ENCODE assay signal across 9 cellular contexts in genomic region chr15:85785887-85786777, GRCh38. TPM values are rescaled to one million over a fixed set of nuclear protein-coding genes. Genes with fewer than 3 reads are reported as not detected.
DNase-seq lines count a peak whose midpoint lies in the region; ATAC-seq and TF ChIP-seq lines count a peak whose summit lies in the region.
"Had no signal": no experiment of that assay in that cellular context is flagged by ENCODE, and none has a peak within 500 bp of the region (broad histone marks: within the 10 kb centered on the region; RNA-seq: fewer than 3 reads in every experiment).

No MANE protein-coding gene starts in this region.

- H3K27ac Mint-ChIP-seq in activated CD4-positive, alpha-beta T cell treated with anti-CD3 and anti-CD28 coated beads for 36 hours: peak overlapping the region; percentile 87

- no peaks in the 10 kb centered on the region for H3K36me3 ChIP-seq in transverse colon

- H3K9me3 ChIP-seq in transverse colon: no peaks in the 10 kb centered on the region

- H3K27ac ChIP-seq in transverse colon: peak overlapping the region; percentile 2 to 48 (median 34)

- H3K4me3 Mint-ChIP-seq in activated CD4-positive, alpha-beta T cell treated with anti-CD3 and anti-CD28 coated beads for 36 hours: peak overlapping the region; percentile 41

- H3K4me1 ChIP-seq in transverse colon: peaks cover 11 to 27% (median 22%) of the 10 kb centered on the region in 4 donors

- ATAC-seq in activated CD4-positive, alpha-beta T cell treated with anti-CD3 and anti-CD28 coated beads for 36 hours: peak; percentile 56
- ATAC-seq in left colon (peak; percentile 83), GM18517 (IDR thresholded peaks at IDR 0.05; ENCODE audit: unreplicated experiment) (no peak), GM19351 (IDR thresholded peaks at IDR 0.05; ENCODE audit: unreplicated experiment) (no peak)

- 44% methylated on average over 10 of the region's 10 CpGs; no CpG with 5 or more reads in 1 of the 2 donors for WGBS in transverse colon (ENCODE audit: low coverage in 1 of 2), 2 donors

- no peaks in the 10 kb centered on the region for H3K36me3 Mint-ChIP-seq in activated CD4-positive, alpha-beta T cell treated with anti-CD3 and anti-CD28 coated beads for 36 hours (ENCODE audit: low read depth)

- intact Hi-C loops in activated CD4-positive, alpha-beta T cell treated with anti-CD3 and anti-CD28 coated beads for 36 hours (cut with DNase I, micrococcal nuclease): loop anchor here (1.0 kb wide), 2 partner anchors 7 to 8 kb away; partner anchors contain the start of gene KLHL25 (in 1 of the 2)
- intact Hi-C loops in left colon (cut with DNase I, micrococcal nuclease) (no loop called here), transverse colon (cut with DNase I; ENCODE audit: low total_unique reads) (no loop called here)

- POLR2A ChIA-PET in activated CD4-positive, alpha-beta T cell treated with anti-CD3 and anti-CD28 coated beads for 36 hours (lab: Charles Lee): interaction anchor here (1.1 kb wide), 1 partner anchor 9 kb away, joined by 3 read pairs; the partner anchor contains the start of gene KLHL25

- H3K4me1 Mint-ChIP-seq in activated CD4-positive, alpha-beta T cell treated with anti-CD3 and anti-CD28 coated beads for 36 hours: peaks cover 62% of the 10 kb centered on the region

- CTCF ChIA-PET in activated CD4-positive, alpha-beta T cell treated with anti-CD3 and anti-CD28 coated beads for 36 hours (lab: Charles Lee): interaction anchor here (0.6 to 0.9 kb wide), 4 partner anchors 13 to 790 kb away, joined by 3 to 4 read pairs (median 4); no protein-coding TSS in a partner anchor

- no peaks in the 10 kb centered on the region for H3K9me3 Mint-ChIP-seq in activated CD4-positive, alpha-beta T cell treated with anti-CD3 and anti-CD28 coated beads for 36 hours (ENCODE audit: low read depth)

- no peaks in the 10 kb centered on the region for H3K27me3 ChIP-seq in transverse colon

- H3K4me3 ChIP-seq in astrocyte of the spinal cord (ENCODE audit: low read depth, low read length) (peak overlapping the region; percentile 7), transverse colon (no peak overlapping the region)
- H3K4me3 ChIP-seq: lung had no signal

- DNase-seq in activated CD4-positive, alpha-beta T cell treated with anti-CD3 and anti-CD28 coated beads for 36 hours: peak; percentile 36
- DNase-seq in activated CD4-positive, alpha-beta T cell treated with anti-CD3 and anti-CD28 coated beads for 48 hours: no peak
- DNase-seq in NCI-H2196 treated with DMSO at 0.1 percent for 48 hours (lab: John Stamatoyannopoulos, UW; ENCODE audit: unreplicated experiment): peak; percentile 60
- peak; percentile 58 for DNase-seq in astrocyte of the spinal cord (ENCODE audit: low read depth, low spot score)
- peak; percentile 75 to 79 for DNase-seq in left colon
- peak; percentile 66 for DNase-seq in transverse colon

- TF ChIP-seq EP300 in transverse colon (IDR thresholded peaks at IDR 0.05; ENCODE audit: low read depth): no peak

- in situ Hi-C loops in astrocyte of the spinal cord (cut with HindIII; ENCODE audit: low sequenced_read_pairs): no loop called here
- in situ Hi-C loops in transverse colon (cut with MboI; ENCODE audit: low pct_ligation_motif_present in 1 of 4, low pct_unique_long_range_greater_than_20kb in 1 of 4, low sequenced_read_pairs in 3 of 4): no loop called here

- no peak for TF ChIP-seq POLR2A in transverse colon (IDR thresholded peaks at IDR 0.05)

- no peaks in the 10 kb centered on the region for H3K27me3 Mint-ChIP-seq in activated CD4-positive, alpha-beta T cell treated with anti-CD3 and anti-CD28 coated beads for 36 hours

- TF ChIP-seq CTCF in astrocyte of the spinal cord (IDR thresholded peaks at IDR 0.05; ENCODE audit: low read depth, low read length): no peak
- TF ChIP-seq CTCF in transverse colon (IDR thresholded peaks at IDR 0.05): no peak

RNA-seq across cellular contexts. Expression of gene KLHL25, which starts 8.6 kb away (rescaled TPM):
- 1 to 10 TPM; 4.9 to 5.2 TPM for total RNA-seq in activated CD4-positive, alpha-beta T cell treated with anti-CD3 and anti-CD28 coated beads for 36 hours
- 1 to 10 TPM; 6.0 to 6.8 TPM for total RNA-seq in left colon
- 10 to 100 TPM; 10.1 to 36.0 (median 10.8) TPM for total RNA-seq in transverse colon

Comparison
In these comparisons a context has a peak if more than half of its experiments do, and no peak if none do; other contexts are left out.
1. ATAC-seq: peak in activated CD4-positive, alpha-beta T cell treated with anti-CD3 and anti-CD28 coated beads for 36 hours (single experiment) and left colon (single experiment); none in GM18517 (single experiment) and GM19351 (single experiment).
2. intact Hi-C loops: an anchor here in activated CD4-positive, alpha-beta T cell treated with anti-CD3 and anti-CD28 coated beads for 36 hours (1.0 kb wide); none called in left colon and transverse colon.